ENCODE assay signal across 22 cellular contexts in the genomic region with DNA sequence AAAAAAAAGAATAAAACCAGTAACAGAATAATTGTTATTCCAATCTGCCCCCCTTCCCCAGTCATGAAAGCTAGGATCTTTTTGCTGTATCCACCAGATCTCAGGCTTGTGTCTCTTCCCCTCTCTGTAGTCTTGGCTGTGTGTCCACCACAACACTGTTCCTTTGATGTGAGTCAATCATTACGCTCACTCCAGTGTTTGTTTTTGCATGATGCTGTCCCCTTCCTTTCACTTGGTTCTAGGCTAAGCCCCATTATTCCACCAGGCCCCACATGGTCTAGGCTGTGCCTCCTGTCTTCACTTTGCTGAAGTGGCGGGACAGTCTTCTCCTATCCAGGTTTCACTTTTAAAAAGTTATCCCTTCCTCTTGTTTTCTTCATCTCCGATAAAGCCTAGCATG. TPM values are rescaled to one million over a fixed set of nuclear protein-coding genes. Genes with fewer than 3 reads are reported as not detected.
DNase-seq lines count a peak whose midpoint lies in the region; ATAC-seq, FAIRE-seq and TF ChIP-seq lines count a peak whose summit lies in the region.
"Had no signal": no experiment of that assay in that cellular context is flagged by ENCODE, and none has a peak within 500 bp of the region (broad histone marks: within the 10 kb centered on the region; RNA-seq: fewer than 3 reads in every experiment).

No MANE protein-coding gene starts in this region.

- dilution Hi-C loops in IMR-90 (cut with HindIII; ENCODE audit: low sequenced_read_pairs, unreplicated experiment): no loop called here

- H3K9me3 ChIP-seq in A549: no peaks in the 10 kb centered on the region
- H3K9me3 ChIP-seq in IMR-90 (ENCODE audit: control insufficient read depth, insufficient read depth, low read length): no peaks in the 10 kb centered on the region
- H3K9me3 ChIP-seq in A673 (ENCODE audit: low read depth, low read length, poor library complexity, severe bottlenecking): no peaks in the 10 kb centered on the region

- ATAC-seq in A549 (no peak), IMR-90 (ENCODE audit: low read depth) (peak; percentile 57), GM21619 (IDR thresholded peaks at IDR 0.05; ENCODE audit: unreplicated experiment) (no peak)
- ATAC-seq in effector memory CD8-positive, alpha-beta T cell (replicated peaks): no peak
- ATAC-seq: activated T-cell treated with anti-CD3 and anti-CD28 coated beads, Interleukin-2, amount 50 U/mL, for 4 hours; left cardiac atrium; Panc1; right cardiac atrium; stimulated activated naive CD8-positive, alpha-beta T cell treated with anti-CD3 and anti-CD28 coated beads, Interleukin-15, amount 100 ng/mL, for 72 hours had no signal

- peak overlapping the region; percentile 82 for H4K5ac ChIP-seq in IMR-90 (ENCODE audit: low read depth, low read length)

- BruUV-seq in IMR-90 (replicated peaks; lab: Mats Ljungman, UMichigan) (no TSS peak), A673 (replicated peaks; lab: Mats Ljungman, UMichigan) (no TSS peak)

- H3K4me1 ChIP-seq in A549 (peaks cover 8% of the 10 kb centered on the region; the same call in 1 of the 3 replicates), IMR-90 (ENCODE audit: control insufficient read depth, insufficient read depth, low read length) (peaks cover 5% of the 10 kb centered on the region), A673 (ENCODE audit: insufficient read depth, low read length, poor library complexity, severe bottlenecking) (no peaks in the 10 kb centered on the region)

- H3K23ac ChIP-seq in IMR-90 (ENCODE audit: low read depth, low read length): peak overlapping the region; percentile 4; the same call in 1 of the 2 replicates

- no peak for TF ChIP-seq EP300 in A549 (IDR thresholded peaks at IDR 0.05)

- no peak for DNase-seq in A549 (ENCODE audit: low read depth in 1 of 2, low spot score in 1 of 2)
- DNase-seq in IMR-90: peak; percentile 13
- peak; percentile 56 for DNase-seq in kidney tubule cell (ENCODE audit: low spot score)
- DNase-seq in effector memory CD8-positive, alpha-beta T cell: no peak
- no peak for DNase-seq in HPDE6-E6E7 (ENCODE audit: extremely low spot score)
- no peak for DNase-seq in A673 (ENCODE audit: low spot score)
- DNase-seq: activated CD4-positive, alpha-beta memory T cell treated with anti-CD3 and anti-CD28 coated beads, Interleukin-2, amount 10 ng/mL, durations not matched to agents 7 days and 5 days; activated T-cell treated with anti-CD3 and anti-CD28 coated beads, Interleukin-2, amount 50 U/mL, for 4 hours; CD4-positive, alpha-beta T cell; left cardiac atrium; NCI-H2081; NCI-H82; right cardiac atrium; stimulated activated naive CD8-positive, alpha-beta T cell treated with anti-CD3 and anti-CD28 coated beads, Interleukin-15, amount 100 ng/mL, for 72 hours; SW 1271 had no signal

- H2AFZ ChIP-seq in IMR-90 (replicated peaks; ENCODE audit: low read length, poor library complexity): peak overlapping the region; percentile 72

- in situ Hi-C loops in IMR-90 (cut with MboI; ENCODE audit: low sequenced_read_pairs): no loop called here

- H2BK5ac ChIP-seq in IMR-90 (ENCODE audit: low read depth, low read length, poor library complexity, severe bottlenecking): peak overlapping the region; percentile 73

- TF ChIP-seq RAD21 in A549 (conservative IDR thresholded peaks at IDR 0.05 in 1 of 2, IDR thresholded peaks at IDR 0.05 in 1 of 2) (no peak), IMR-90 (IDR thresholded peaks at IDR 0.05; ENCODE audit: low read length) (no peak)

- no peak for FAIRE-seq in A549 (lab: Jason Lieb, UNC)
- FAIRE-seq: GM18507 had no signal

- H3K27ac Mint-ChIP-seq in brain: peak overlapping the region; percentile 12 to 75 (median 55)
- no peak overlapping the region for H3K27ac Mint-ChIP-seq in effector memory CD8-positive, alpha-beta T cell
- H3K27ac Mint-ChIP-seq: activated CD4-positive, alpha-beta memory T cell treated with anti-CD3 and anti-CD28 coated beads, Interleukin-2, amount 10 ng/mL, durations not matched to agents 7 days and 5 days; activated naive CD8-positive, alpha-beta T cell; CD4-positive, alpha-beta T cell had no signal

- H2BK15ac ChIP-seq in IMR-90 (ENCODE audit: low read depth, low read length): no peak overlapping the region

- H3K14ac ChIP-seq in IMR-90 (replicated peaks; ENCODE audit: low read depth, low read length): peak overlapping the region; percentile 58; the same call in 1 of the 2 replicates

- TF ChIP-seq POLR2A in A549 (IDR thresholded peaks at IDR 0.05; ENCODE audit: low read length) (no peak), IMR-90 (IDR thresholded peaks at IDR 0.05; ENCODE audit: low read depth, low read length) (no peak)

- H3K4me3 ChIP-seq in A549 (no peak overlapping the region), IMR-90 (ENCODE audit: insufficient read depth, low read depth, low read length) (no peak overlapping the region), A673 (ENCODE audit: low read depth, low read length, poor library complexity, severe bottlenecking) (no peak overlapping the region)

- no peak overlapping the region for H2AK5ac ChIP-seq in IMR-90 (ENCODE audit: low read depth, low read length)

- H3K27me3 ChIP-seq in IMR-90 (ENCODE audit: control insufficient read depth, insufficient read depth, low read length) (peaks cover 10% of the 10 kb centered on the region), A673 (replicated peaks; ENCODE audit: insufficient read depth, low read depth, low read length, poor library complexity) (no peaks in the 10 kb centered on the region)

- no peak overlapping the region for H3K4me3 Mint-ChIP-seq in brain
- H3K4me3 Mint-ChIP-seq in effector memory CD8-positive, alpha-beta T cell: no peak overlapping the region
- H3K4me3 Mint-ChIP-seq: activated CD4-positive, alpha-beta memory T cell treated with anti-CD3 and anti-CD28 coated beads, Interleukin-2, amount 10 ng/mL, durations not matched to agents 7 days and 5 days; activated naive CD8-positive, alpha-beta T cell; activated T-cell treated with anti-CD3 and anti-CD28 coated beads, Interleukin-2, amount 50 U/mL, for 4 hours; CD4-positive, alpha-beta T cell; stimulated activated naive CD8-positive, alpha-beta T cell treated with anti-CD3 and anti-CD28 coated beads, Interleukin-15, amount 100 ng/mL, for 72 hours had no signal

- H3K9ac ChIP-seq in IMR-90 (ENCODE audit: low read depth, low read length): peak overlapping the region; percentile 14; the same call in 1 of the 2 replicates

- no peaks in the 10 kb centered on the region for H3K79me1 ChIP-seq in IMR-90 (ENCODE audit: low read depth in 1 of 2, low read length in 2 of 2)

- no peak overlapping the region for H3K56ac ChIP-seq in IMR-90 (ENCODE audit: extremely low read depth, insufficient read depth, low read length)

- H3K4me2 ChIP-seq in A549 (peak overlapping the region; percentile 39; the same call in 2 of the 3 replicates), IMR-90 (ENCODE audit: low read depth, low read length) (peak overlapping the region; percentile 28; the same call in 1 of the 2 replicates)

- H3K9me1 ChIP-seq in IMR-90 (ENCODE audit: insufficient read depth, low read length): peaks cover 4% of the 10 kb centered on the region; the same call in 1 of the 2 replicates

- peak overlapping the region; percentile 62; the same call in 1 of the 2 replicates for H4K91ac ChIP-seq in IMR-90 (ENCODE audit: insufficient read depth, low read depth, low read length)

- H2AK9ac ChIP-seq in IMR-90 (replicated peaks; ENCODE audit: low read depth, low read length, poor library complexity): peak overlapping the region; percentile 55

- H3K36me3 Mint-ChIP-seq in brain: no peaks in the 10 kb centered on the region
- H3K36me3 Mint-ChIP-seq in effector memory CD8-positive, alpha-beta T cell (ENCODE audit: insufficient read depth): no peaks in the 10 kb centered on the region

- H3K9me3 Mint-ChIP-seq in brain: peaks cover 0 to 3% (median 0%) of the 10 kb centered on the region in 5 experiments
- no peaks in the 10 kb centered on the region for H3K9me3 Mint-ChIP-seq in effector memory CD8-positive, alpha-beta T cell
- H3K9me3 Mint-ChIP-seq: activated CD4-positive, alpha-beta memory T cell treated with anti-CD3 and anti-CD28 coated beads, Interleukin-2, amount 10 ng/mL, durations not matched to agents 7 days and 5 days; activated T-cell treated with anti-CD3 and anti-CD28 coated beads, Interleukin-2, amount 50 U/mL, for 4 hours; CD4-positive, alpha-beta T cell; stimulated activated naive CD8-positive, alpha-beta T cell treated with anti-CD3 and anti-CD28 coated beads, Interleukin-15, amount 100 ng/mL, for 72 hours had no signal

- H4K20me1 ChIP-seq in IMR-90 (ENCODE audit: insufficient read depth, low read length): no peaks in the 10 kb centered on the region

- CTCF ChIA-PET in A549 (lab: Yijun Ruan, JAX): interaction anchor here (0.6 kb wide), 1 partner anchor 67 kb away, joined by 3 read pairs; no protein-coding TSS in a partner anchor
- CTCF ChIA-PET in IMR-90 (lab: Yijun Ruan, JAX): interaction anchor here (0.5 to 0.6 kb wide), 2 partner anchors 1402 to 1774 kb away, joined by 3 read pairs; no protein-coding TSS in a partner anchor
- CTCF ChIA-PET in A673 (lab: Charles Lee): no interaction called here

- peak overlapping the region; percentile 100 for H3K18ac ChIP-seq in IMR-90 (ENCODE audit: low read depth, low read length)

- intact Hi-C loops in IMR-90 (cut with micrococcal nuclease): no loop called here
- intact Hi-C loops in A673 (cut with micrococcal nuclease; ENCODE audit: unreplicated experiment): no loop called here

- no peak for TF ChIP-seq CTCF in A549 (IDR thresholded peaks at IDR 0.05)
- no peak for TF ChIP-seq CTCF in IMR-90 (conservative IDR thresholded peaks at IDR 0.05; ENCODE audit: low read depth, low read length)
- no peak for TF ChIP-seq CTCF in brain (conservative IDR thresholded peaks at IDR 0.05)
- no peak for TF ChIP-seq CTCF in A673 (conservative IDR thresholded peaks at IDR 0.05; ENCODE audit: low read depth, low read length)

- 79% methylated on average over 3 of the region's 3 CpGs for WGBS in A549 (ENCODE audit: missing lambda C conversion rate)
- WGBS in IMR-90 (ENCODE audit: extremely low coverage in 2 of 2, insufficient read length in 1 of 2), 2 experiments: 62% methylated on average over 2 of the region's 3 CpGs; no CpG with 5 or more reads in 1 of the 2 experiments

- H3K36me3 ChIP-seq in IMR-90 (ENCODE audit: control insufficient read depth, insufficient read depth, low read length) (no peaks in the 10 kb centered on the region), A673 (ENCODE audit: insufficient read depth, low read length, poor library complexity, severe bottlenecking) (no peaks in the 10 kb centered on the region)

- H2BK120ac ChIP-seq in IMR-90 (ENCODE audit: low read depth, low read length): peak overlapping the region; percentile 88

- H4K8ac ChIP-seq in IMR-90 (ENCODE audit: low read depth in 2 of 2, low read length in 2 of 2): peak overlapping the region in 1 of 2 experiments; percentile 86; a peak in 3 of 4 replicates

- H3K27ac ChIP-seq in A549 (peak overlapping the region; percentile 44 to 59; a peak in 4 of 6 replicates), IMR-90 (ENCODE audit: insufficient read depth, low read length) (no peak overlapping the region), A673 (ENCODE audit: low read depth, low read length, poor library complexity, severe bottlenecking) (no peak overlapping the region)

- H2BK20ac ChIP-seq in IMR-90 (ENCODE audit: low read depth, low read length): peak overlapping the region; percentile 76

- peak overlapping the region; percentile 71 for H3K4ac ChIP-seq in IMR-90 (ENCODE audit: low read depth, low read length)

- H3K4me1 Mint-ChIP-seq in brain: peaks cover 32% of the 10 kb centered on the region
- H3K4me1 Mint-ChIP-seq in effector memory CD8-positive, alpha-beta T cell (ENCODE audit: low read depth in 2 of 2): no peaks in the 10 kb centered on the region
- H3K4me1 Mint-ChIP-seq: stimulated activated naive CD8-positive, alpha-beta T cell treated with anti-CD3 and anti-CD28 coated beads, Interleukin-15, amount 100 ng/mL, for 72 hours had no signal

- POLR2A ChIA-PET in A549 (lab: Yijun Ruan, JAX): no interaction called here
- POLR2A ChIA-PET in IMR-90 (lab: Charles Lee; ENCODE audit: unreplicated experiment): no interaction called here
- POLR2A ChIA-PET in A673 (lab: Charles Lee; ENCODE audit: low non-redundant PET): no interaction called here

- peaks cover 2% of the 10 kb centered on the region for H3K27me3 Mint-ChIP-seq in brain
- H3K27me3 Mint-ChIP-seq in effector memory CD8-positive, alpha-beta T cell: peaks cover 18 to 39% of the 10 kb centered on the region in 2 donors

RNA-seq across cellular contexts. Expression of a gene that starts 13.6 kb away (rescaled TPM):
- polyA plus RNA-seq in A549 (2011; rRNA removed): 0.06 and 0.16 TPM in 2 replicates
- 0.11 TPM in 1 of 2 replicates, not detected in the other for polyA plus RNA-seq in A549 (2012; cell fraction: cytosol; rRNA removed)
- not detected in 2 replicates for polyA plus RNA-seq in A549 (2012; cell fraction: nucleus; rRNA removed)
- polyA plus RNA-seq in A549 (2017; fragmentation: RNase III; extraction: RNeasy Plus Mini Kit Qiagen cat#74134 plus additional on column Dnase treatment): 0.05 TPM in 1 of 3 replicates, not detected in the others
- polyA minus RNA-seq in A549 (2011; rRNA and poly(A)+ RNA removed): 0.08 and 0.15 TPM in 2 replicates
- total RNA-seq in IMR-90 (2012; rRNA removed): not detected in 2 replicates
- polyA plus RNA-seq in IMR-90 (2012; rRNA removed): 0.07 and 0.10 TPM in 2 replicates
- polyA plus RNA-seq in IMR-90 (2012; cell fraction: cytosol; rRNA removed): 0.08 and 0.11 TPM in 2 replicates
- 0.14 TPM in 2 replicates for polyA plus RNA-seq in IMR-90 (2012; cell fraction: nucleus; rRNA removed; ENCODE audit: low replicate concordance)
- 1.6 TPM for polyA plus RNA-seq in brain (ENCODE audit: insufficient read depth, low read depth, low replicate concordance)
- total RNA-seq in A673 (2021): not detected in 2 replicates

RNA-seq across cellular contexts. Expression of a gene that starts 18.5 kb away (rescaled TPM):
- 104 and 158 TPM in 2 replicates for polyA plus RNA-seq in A549 (2011; rRNA removed)
- 38.5 and 43.3 TPM in 2 replicates for polyA plus RNA-seq in A549 (2012; cell fraction: cytosol; rRNA removed)
- 6.8 and 15.9 TPM in 2 replicates for polyA plus RNA-seq in A549 (2012; cell fraction: nucleus; rRNA removed)
- polyA plus RNA-seq in A549 (2017; fragmentation: RNase III; extraction: RNeasy Plus Mini Kit Qiagen cat#74134 plus additional on column Dnase treatment): 137 to 147 TPM (median 146 TPM) in 3 replicates
- 13.4 and 14.7 TPM in 2 replicates for polyA minus RNA-seq in A549 (2011; rRNA and poly(A)+ RNA removed)
- total RNA-seq in IMR-90 (2012; rRNA removed): 86.6 and 201 TPM in 2 replicates
- polyA plus RNA-seq in IMR-90 (2012; rRNA removed): 106 and 137 TPM in 2 replicates
- polyA plus RNA-seq in IMR-90 (2012; cell fraction: cytosol; rRNA removed): 13.1 and 33.8 TPM in 2 replicates
- 2.0 and 26.0 TPM in 2 replicates for polyA plus RNA-seq in IMR-90 (2012; cell fraction: nucleus; rRNA removed; ENCODE audit: low replicate concordance)
- 252 TPM for polyA plus RNA-seq in brain (ENCODE audit: insufficient read depth, low read depth, low replicate concordance)
- total RNA-seq in A673 (2021): 40.9 and 50.6 TPM in 2 replicates

RNA-seq across cellular contexts. Expression of a gene that starts 49.8 kb away (rescaled TPM):
- 0.47 and 0.49 TPM in 2 replicates for polyA plus RNA-seq in A549 (2011; rRNA removed)
- 0.27 and 0.38 TPM in 2 replicates for polyA plus RNA-seq in A549 (2012; cell fraction: cytosol; rRNA removed)
- polyA plus RNA-seq in A549 (2012; cell fraction: nucleus; rRNA removed): 0.70 and 0.82 TPM in 2 replicates
- 0.33 to 0.54 TPM (median 0.41 TPM) in 3 replicates for polyA plus RNA-seq in A549 (2017; fragmentation: RNase III; extraction: RNeasy Plus Mini Kit Qiagen cat#74134 plus additional on column Dnase treatment)
- not detected in 2 replicates for polyA minus RNA-seq in A549 (2011; rRNA and poly(A)+ RNA removed)
- 0.18 and 0.28 TPM in 2 replicates for total RNA-seq in IMR-90 (2012; rRNA removed)
- 0.19 TPM in 2 replicates for polyA plus RNA-seq in IMR-90 (2012; rRNA removed)
- 0.10 TPM in 1 of 2 replicates, not detected in the other for polyA plus RNA-seq in IMR-90 (2012; cell fraction: cytosol; rRNA removed)
- 0.17 and 0.45 TPM in 2 replicates for polyA plus RNA-seq in IMR-90 (2012; cell fraction: nucleus; rRNA removed; ENCODE audit: low replicate concordance)
- 4.3 TPM for polyA plus RNA-seq in brain (ENCODE audit: insufficient read depth, low read depth, low replicate concordance)
- 0.55 TPM in 1 of 2 replicates, not detected in the other for total RNA-seq in A673 (2021)

RNA-seq across cellular contexts. Expression of a gene that starts 52.9 kb away (rescaled TPM):
- polyA plus RNA-seq in A549 (2011; rRNA removed): not detected in 2 replicates
- not detected in 2 replicates for polyA plus RNA-seq in A549 (2012; cell fraction: cytosol; rRNA removed)
- not detected in 2 replicates for polyA plus RNA-seq in A549 (2012; cell fraction: nucleus; rRNA removed)
- not detected in 3 replicates for polyA plus RNA-seq in A549 (2017; fragmentation: RNase III; extraction: RNeasy Plus Mini Kit Qiagen cat#74134 plus additional on column Dnase treatment)
- not detected in 2 replicates for polyA minus RNA-seq in A549 (2011; rRNA and poly(A)+ RNA removed)
- total RNA-seq in IMR-90 (2012; rRNA removed): not detected in 2 replicates
- not detected in 2 replicates for polyA plus RNA-seq in IMR-90 (2012; rRNA removed)
- polyA plus RNA-seq in IMR-90 (2012; cell fraction: cytosol; rRNA removed): not detected in 2 replicates
- polyA plus RNA-seq in IMR-90 (2012; cell fraction: nucleus; rRNA removed; ENCODE audit: low replicate concordance): not detected in 2 replicates
- polyA plus RNA-seq in brain (ENCODE audit: insufficient read depth, low read depth, low replicate concordance): not detected
- not detected in 2 replicates for total RNA-seq in A673 (2021)
- total RNA-seq: activated CD4-positive, alpha-beta memory T cell treated with anti-CD3 and anti-CD28 coated beads, Interleukin-2, amount 10 ng/mL, durations not matched to agents 7 days and 5 days; cardiac septum; CD4-positive, alpha-beta T cell; left cardiac atrium; urinary bladder had no signal

Comparison
In these comparisons a context has a peak if more than half of its experiments do, and no peak if none do; other contexts are left out.
1. DNase-seq: peak in IMR-90 (single experiment) and kidney tubule cell (single experiment); none in A549 (0 of 2), effector memory CD8-positive, alpha-beta T cell (0 of 3), HPDE6-E6E7 (single experiment) and A673 (single experiment).
2. H3K27ac ChIP-seq: peak in A549 (2 of 2); none in IMR-90 (single experiment) and A673 (single experiment).
3. H3K27ac Mint-ChIP-seq: peak in brain (5 of 5); none in effector memory CD8-positive, alpha-beta T cell (0 of 2).